In genomic region chr3:12556243-12556722, GRCh38 we compare ENCODE assay signal across 8 cellular contexts. TPM values are rescaled to one million over a fixed set of nuclear protein-coding genes. Genes with fewer than 3 reads are reported as not detected.
DNase-seq lines count a peak whose midpoint lies in the region; ATAC-seq and TF ChIP-seq lines count a peak whose summit lies in the region.

No MANE protein-coding gene starts in this region.

- DNase-seq in NOMO-1 treated with DMSO at 0.1 percent for 48 hours (lab: John Stamatoyannopoulos, UW; ENCODE audit: unreplicated experiment) = peak; percentile 46
- no peak for DNase-seq in NOMO-1 treated with dmso at 0.1 percent for 144 hours (lab: John Stamatoyannopoulos, UW; ENCODE audit: unreplicated experiment)
- no peak for DNase-seq in activated CD8-positive, alpha-beta T cell treated with anti-CD3 and anti-CD28 coated beads, Interleukin-2, amount 10 ng/mL, durations not matched to agents 7 days and 5 days
- DNase-seq in right cardiac atrium = no peak
- no peak for DNase-seq in spleen
- no peak for DNase-seq in LoVo (ENCODE audit: low spot score)
- no peak for DNase-seq in middle frontal gyrus (ENCODE audit: extremely low spot score, low spot score)
- no peak for DNase-seq in NCI-H1436 treated with DMSO at 0.1 percent for 48 hours (lab: John Stamatoyannopoulos, UW)

- H3K4me1 ChIP-seq in right cardiac atrium (ENCODE audit: control insufficient read depth, insufficient read depth, low read length) (peaks cover 5% of the 10 kb centered on the region), spleen (peaks cover 16 to 68% (median 55%) of the 10 kb centered on the region in 6 donors)

- H3K4me3 ChIP-seq in right cardiac atrium (ENCODE audit: low read length) (peak overlapping the region; percentile 68), spleen (peak overlapping the region; percentile 65 to 93 (median 83))

- TF ChIP-seq POLR2A in spleen (IDR thresholded peaks at IDR 0.05) = no peak

- 2% methylated on average over 14 of the region's 14 CpGs for WGBS in right cardiac atrium
- 2 to 9% (median 4%) methylated on average over 14 of the region's 14 CpGs for WGBS in spleen, 5 donors

- POLR2A ChIA-PET in activated CD8-positive, alpha-beta T cell treated with anti-CD3 and anti-CD28 coated beads, Interleukin-2, amount 10 ng/mL, durations not matched to agents 7 days and 5 days (lab: Charles Lee) = interaction anchor here (0.6 to 1.7 kb wide), 2 partner anchors 108 to 516 kb away, joined by 4 to 7 read pairs; partner anchors contain the start of gene RAF1

- no peaks in the 10 kb centered on the region for H3K36me3 Mint-ChIP-seq in activated CD8-positive, alpha-beta T cell treated with anti-CD3 and anti-CD28 coated beads, Interleukin-2, amount 10 ng/mL, durations not matched to agents 7 days and 5 days (ENCODE audit: low read depth)

- H3K27ac ChIP-seq in right cardiac atrium (ENCODE audit: low read length) (peak overlapping the region; percentile 67), spleen (peak overlapping the region; percentile 96 to 99 (median 97))

- ATAC-seq in activated CD8-positive, alpha-beta T cell treated with anti-CD3 and anti-CD28 coated beads, Interleukin-2, amount 10 ng/mL, durations not matched to agents 7 days and 5 days = no peak
- peak; percentile 17 to 20 for ATAC-seq in right cardiac atrium

- CTCF ChIA-PET in activated CD8-positive, alpha-beta T cell treated with anti-CD3 and anti-CD28 coated beads, Interleukin-2, amount 10 ng/mL, durations not matched to agents 7 days and 5 days (lab: Charles Lee) = interaction anchor here (0.9 kb wide), 1 partner anchor 19 kb away, joined by 3 read pairs; no protein-coding TSS in a partner anchor

- TF ChIP-seq CTCF in spleen (IDR thresholded peaks at IDR 0.05 in 8 of 11, conservative IDR thresholded peaks at IDR 0.05 in 3 of 11) = no peak

- no peaks in the 10 kb centered on the region for H3K9me3 Mint-ChIP-seq in activated CD8-positive, alpha-beta T cell treated with anti-CD3 and anti-CD28 coated beads, Interleukin-2, amount 10 ng/mL, durations not matched to agents 7 days and 5 days (ENCODE audit: insufficient read depth)

- H3K27me3 ChIP-seq in right cardiac atrium (ENCODE audit: control insufficient read depth, insufficient read depth) (no peaks in the 10 kb centered on the region), spleen (replicated peaks in 1 of 7) (peaks cover 0 to 49% (median 4%) of the 10 kb centered on the region in 7 donors)

- peak overlapping the region; percentile 82 for H3K4me3 Mint-ChIP-seq in activated CD8-positive, alpha-beta T cell treated with anti-CD3 and anti-CD28 coated beads, Interleukin-2, amount 10 ng/mL, durations not matched to agents 7 days and 5 days

- H3K27ac Mint-ChIP-seq in activated CD8-positive, alpha-beta T cell treated with anti-CD3 and anti-CD28 coated beads, Interleukin-2, amount 10 ng/mL, durations not matched to agents 7 days and 5 days = peak overlapping the region; percentile 90

- H3K9me3 ChIP-seq in right cardiac atrium (ENCODE audit: control insufficient read depth, low read length) (no peaks in the 10 kb centered on the region), spleen (no peaks in the 10 kb centered on the region)

- H3K4me1 Mint-ChIP-seq in activated CD8-positive, alpha-beta T cell treated with anti-CD3 and anti-CD28 coated beads, Interleukin-2, amount 10 ng/mL, durations not matched to agents 7 days and 5 days (ENCODE audit: low read depth) = peaks cover 52% of the 10 kb centered on the region

- H3K27me3 Mint-ChIP-seq in activated CD8-positive, alpha-beta T cell treated with anti-CD3 and anti-CD28 coated beads, Interleukin-2, amount 10 ng/mL, durations not matched to agents 7 days and 5 days (ENCODE audit: low read depth) = peaks cover 21% of the 10 kb centered on the region

- intact Hi-C loops in right cardiac atrium (cut with DNase I) (no loop called here), spleen (cut with DNase I; ENCODE audit: low total_unique reads) (loop anchor here (10.0 kb wide), 2 partner anchors 71 to 109 kb away; partner anchors contain the start of genes RAF1 and TSEN2)

- no peaks in the 10 kb centered on the region for H3K36me3 ChIP-seq in spleen

RNA-seq across cellular contexts. Expression of gene MKRN2, which starts 0.6 kb away (rescaled TPM):
- 10 to 100 TPM; 21.0 to 22.5 TPM for total RNA-seq in activated CD8-positive, alpha-beta T cell treated with anti-CD3 and anti-CD28 coated beads, Interleukin-2, amount 10 ng/mL, durations not matched to agents 7 days and 5 days
- total RNA-seq in right cardiac atrium (10 to 100 TPM; 30.5 to 36.3 (median 31.9) TPM), spleen (10 to 100 TPM; 17.8 to 27.4 (median 21.3) TPM)
- polyA plus RNA-seq in right cardiac atrium (23.4 TPM), spleen (10 to 100 TPM; 11.1 to 14.2 (median 13.2) TPM)

RNA-seq across cellular contexts. Expression of gene MKRN2OS, which starts 11.0 kb away (rescaled TPM):
- not detected for total RNA-seq in activated CD8-positive, alpha-beta T cell treated with anti-CD3 and anti-CD28 coated beads, Interleukin-2, amount 10 ng/mL, durations not matched to agents 7 days and 5 days
- total RNA-seq in right cardiac atrium = not detected
- polyA plus RNA-seq in right cardiac atrium = 0.23 TPM
- not detected for total RNA-seq in spleen
- not detected for polyA plus RNA-seq in spleen
